Comparison of ENCODE assay signal across 8 cellular contexts in the genomic region with DNA sequence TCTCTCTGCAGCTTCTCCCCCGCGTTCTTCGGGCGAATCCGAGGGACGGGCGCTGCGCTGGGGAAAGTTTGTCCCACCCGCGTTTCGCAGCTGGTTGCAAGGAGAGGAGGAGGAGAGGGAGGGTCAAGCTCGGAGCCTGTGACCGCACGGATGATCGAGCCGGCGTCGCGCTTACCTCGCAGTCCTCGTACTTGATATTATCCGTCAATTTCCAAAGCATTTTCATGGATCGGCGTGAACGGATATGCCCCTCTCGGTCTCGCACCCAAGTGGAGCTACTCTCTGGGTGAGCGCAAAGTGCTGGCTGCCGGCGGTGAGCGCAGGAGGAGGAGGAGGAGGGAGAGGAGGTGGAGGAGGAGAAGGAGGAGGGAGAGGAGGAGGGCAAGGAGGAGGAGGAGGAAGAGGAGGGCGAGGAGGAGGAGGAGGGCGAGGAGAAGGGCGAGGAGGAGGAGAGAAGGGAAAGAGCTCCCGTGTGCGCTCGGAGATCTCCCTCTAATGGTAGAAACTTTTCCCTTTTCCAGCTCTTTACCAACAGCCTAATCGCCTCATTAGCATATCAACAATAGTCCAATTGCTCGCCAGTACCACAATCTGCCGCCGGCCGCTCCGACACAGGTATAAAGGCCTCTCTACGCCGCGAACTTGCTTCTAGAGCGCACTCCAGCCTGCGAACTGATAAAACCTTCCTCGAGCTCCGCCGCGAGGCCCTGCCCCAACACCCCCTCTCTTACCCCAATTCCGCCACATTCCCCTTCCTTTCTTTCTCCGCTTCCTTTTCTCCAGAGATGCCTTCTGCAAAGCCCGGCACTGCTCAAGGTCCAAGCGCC. TPM values are rescaled to one million over a fixed set of nuclear protein-coding genes. Genes with fewer than 3 reads are reported as not detected.
DNase-seq lines count a peak whose midpoint lies in the region; ATAC-seq and TF ChIP-seq lines count a peak whose summit lies in the region.

A gene (minus strand): TSS at position 309 of the 827 bp plus-strand sequence. CDS start 83 bp downstream, at position 226.

- no peak for ATAC-seq in heart left ventricle
- ATAC-seq in HG03045 (IDR thresholded peaks at IDR 0.05; ENCODE audit: unreplicated experiment), result no peak

- intact Hi-C loops in heart left ventricle (cut with DNase I), result loop anchor here in 1 of 10 donors (10.0 kb wide), 1 partner anchor 380 kb away; no protein-coding TSS in a partner anchor

- 2 to 5% (median 3%) methylated on average over 52 to 56 of the region's 56 CpGs for WGBS in heart left ventricle, 4 donors

- H3K4me3 ChIP-seq in heart left ventricle (peak within 1 kb of the TSS in 10 of 12 donors; percentile 13 to 86 (median 60)), right atrium auricular region (peak within 1 kb of the TSS in 1 of 2 donors; percentile 16), WERI-Rb-1 (ENCODE audit: low read depth, low read length) (peak within 1 kb of the TSS; percentile 80), iPS-15b (ENCODE audit: low read depth, low read length) (peak within 1 kb of the TSS; percentile 27)

- H3K9ac ChIP-seq in iPS-15b (ENCODE audit: low read depth, low read length), result no peak within 1 kb of the TSS

- no peak for DNase-seq in heart left ventricle
- DNase-seq in right atrium auricular region (ENCODE audit: low spot score), result no peak
- no peak for DNase-seq in WERI-Rb-1
- DNase-seq in ureter (ENCODE audit: low spot score), result peak; percentile 78
- no peak for DNase-seq in stimulated activated CD4-positive, alpha-beta T cell treated with anti-CD3 and anti-CD28 coated beads, Interleukin-4, amount 100 ng/mL, for 1 hour
- no peak for DNase-seq in activated CD4-positive, CD25-positive, alpha-beta regulatory T cell (lab: John Stamatoyannopoulos, UW)

- H3K9me3 ChIP-seq in heart left ventricle, result no peaks in the 10 kb centered on the region
- H3K9me3 ChIP-seq in right atrium auricular region, result no peaks in the 10 kb centered on the region
- H3K9me3 ChIP-seq in WERI-Rb-1 (ENCODE audit: severe bottlenecking), result peaks cover 16% of the 10 kb centered on the region
- no peaks in the 10 kb centered on the region for H3K9me3 ChIP-seq in iPS-15b (ENCODE audit: control insufficient read depth, insufficient read depth, low read length)

- TF ChIP-seq CTCF in heart left ventricle (IDR thresholded peaks at IDR 0.05) (no peak), right atrium auricular region (IDR thresholded peaks at IDR 0.05) (no peak), WERI-Rb-1 (IDR thresholded peaks at IDR 0.05; ENCODE audit: low read depth, low read length) (peak; percentile 53; the same call in 1 of the 2 replicates)

- peaks cover 70 to 99% (median 95%) of the 10 kb centered on the region in 9 donors for H3K27me3 ChIP-seq in heart left ventricle
- peaks cover 60 to 70% of the 10 kb centered on the region in 2 donors for H3K27me3 ChIP-seq in right atrium auricular region
- peaks cover 94% of the 10 kb centered on the region for H3K27me3 ChIP-seq in WERI-Rb-1 (ENCODE audit: insufficient read depth, low read depth, severe bottlenecking)
- peaks cover 94% of the 10 kb centered on the region for H3K27me3 ChIP-seq in iPS-15b (ENCODE audit: control insufficient read depth, insufficient read depth, low read length)

- H3K27ac ChIP-seq in heart left ventricle (no peak within 1 kb of the TSS), right atrium auricular region (no peak within 1 kb of the TSS), WERI-Rb-1 (no peak within 1 kb of the TSS)

- TF ChIP-seq POLR2A in heart left ventricle (IDR thresholded peaks at IDR 0.05), result no peak

- peaks cover 0 to 67% (median 33%) of the 10 kb centered on the region in 12 donors for H3K4me1 ChIP-seq in heart left ventricle
- H3K4me1 ChIP-seq in right atrium auricular region, result peaks cover 0 to 58% of the 10 kb centered on the region in 2 donors
- peaks cover 24% of the 10 kb centered on the region for H3K4me1 ChIP-seq in iPS-15b (ENCODE audit: control insufficient read depth, insufficient read depth, low read length)

- H3K36me3 ChIP-seq in heart left ventricle (no peaks in the 10 kb centered on the region), right atrium auricular region (no peaks in the 10 kb centered on the region), WERI-Rb-1 (no peaks in the 10 kb centered on the region), iPS-15b (ENCODE audit: control insufficient read depth, insufficient read depth, low read length) (no peaks in the 10 kb centered on the region)

RNA-seq across cellular contexts. Expression of the gene that starts here (rescaled TPM):
- total RNA-seq in heart left ventricle, result 1 to 10 TPM in 1 of 9 donors, under 1 TPM in 7, not detected in 1; 0.16 to 1.4 (median 0.31) TPM
- under 1 TPM; 0.11 to 0.30 TPM for polyA plus RNA-seq in heart left ventricle
- total RNA-seq in right atrium auricular region, result under 1 TPM in 1 of 2 donors, not detected in 1; 0.12 TPM
- 45.2 TPM for total RNA-seq in ureter

Comparison
In these comparisons a context has a peak if more than half of its experiments do, and no peak if none do; other contexts are left out.
1. RNA of the gene that starts here (total RNA-seq): 45.2 TPM in ureter (single experiment); 0.16 to 1.4 TPM in heart left ventricle and 0.12 TPM in right atrium auricular region; every median in the first group is over 10 times any median in the second.